8 cellular contexts compared by ENCODE assay signal in the genomic region with DNA sequence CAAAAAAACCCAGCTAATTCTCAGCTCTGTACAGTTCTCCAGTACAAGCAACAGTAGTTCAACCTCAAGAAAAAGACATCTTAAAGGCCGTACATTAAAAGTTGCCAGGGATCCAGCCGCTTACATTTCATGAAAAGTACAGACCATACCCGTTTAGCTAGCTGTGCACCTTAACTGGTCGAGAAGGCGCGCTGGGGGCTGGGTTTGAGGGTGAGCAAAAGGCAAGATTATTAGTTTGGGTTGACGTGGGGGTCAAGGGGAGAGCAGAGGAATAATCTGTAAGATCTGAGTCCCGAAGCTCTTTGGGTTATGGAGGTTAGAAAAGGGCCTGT. TPM values are rescaled to one million over a fixed set of nuclear protein-coding genes. Genes with fewer than 3 reads are reported as not detected.
DNase-seq lines count a peak whose midpoint lies in the region; TF ChIP-seq lines count a peak whose summit lies in the region.

No MANE protein-coding gene starts in this region.

- TF ChIP-seq CTCF in HEK293 (tag by site-specific recombination; IDR thresholded peaks at IDR 0.05) = no peak
- no peak for TF ChIP-seq CTCF in testis (IDR thresholded peaks at IDR 0.05)

- H2AFZ ChIP-seq in neuron (ENCODE audit: low read depth, low read length) = peak overlapping the region; percentile 49

- H3K27me3 ChIP-seq in neuron (ENCODE audit: insufficient read depth, low read length) (no peaks in the 10 kb centered on the region), testis (no peaks in the 10 kb centered on the region)

- no peak for TF ChIP-seq POLR2A in erythroblast (IDR thresholded peaks at IDR 0.05; ENCODE audit: low read length)
- no peak for TF ChIP-seq POLR2A in testis (IDR thresholded peaks at IDR 0.05)

- DNase-seq in NCI-H2029 (lab: John Stamatoyannopoulos, UW) (peak; percentile 45), erythroblast (lab: John Stamatoyannopoulos, UW) (peak; percentile 88 to 90), testis (peak; percentile 64), NCI-H226 (no peak)
- DNase-seq in activated CD8-positive, alpha-beta memory T cell treated with anti-CD3 and anti-CD28 coated beads, Interleukin-2, amount 50 U/mL, for 24 hours (ENCODE audit: extremely low read depth) = peak; percentile 17

- peak overlapping the region; percentile 99 for H3K4me3 ChIP-seq in GM08714 (ENCODE audit: low read length)
- H3K4me3 ChIP-seq in HEK293 (ENCODE audit: low read depth, low read length) = peak overlapping the region; percentile 47
- peak overlapping the region; percentile 94 for H3K4me3 ChIP-seq in neuron (ENCODE audit: low read length)
- H3K4me3 ChIP-seq in testis = peak overlapping the region; percentile 84 to 93

- intact Hi-C loops in testis (cut with DNase I; ENCODE audit: low total_unique reads) = no loop called here

- POLR2A ChIA-PET in HEK293 (lab: Yijun Ruan, JAX) = interaction anchor here (0.7 to 2.4 kb wide), 6 partner anchors 9 to 207 kb away, joined by 4 to 34 read pairs (median 6); no protein-coding TSS in a partner anchor

- H3K4me1 ChIP-seq in HEK293 (ENCODE audit: control insufficient read depth, insufficient read depth, low read length) (peaks cover 2% of the 10 kb centered on the region; the same call in 1 of the 2 replicates), neuron (ENCODE audit: insufficient read depth, low read length) (peaks cover 22% of the 10 kb centered on the region), testis (peaks cover 15% of the 10 kb centered on the region)

- peak overlapping the region; percentile 95 for H3K27ac ChIP-seq in HEK293 (ENCODE audit: extremely low read depth, low read depth, low read length)
- peak overlapping the region; percentile 94 to 95 for H3K27ac ChIP-seq in testis

- H3K9me3 ChIP-seq in HEK293 (ENCODE audit: control insufficient read depth, insufficient read depth, low read depth, low read length) (no peaks in the 10 kb centered on the region), neuron (ENCODE audit: low read length) (no peaks in the 10 kb centered on the region), testis (no peaks in the 10 kb centered on the region)

- H3K36me3 ChIP-seq in HEK293 (ENCODE audit: control insufficient read depth in 2 of 2, insufficient read depth in 1 of 2, low read length in 2 of 2) (peaks cover 0 to 6% of the 10 kb centered on the region in 2 experiments; a peak in 1 of 3 replicates), neuron (ENCODE audit: insufficient read depth, low read length) (peaks cover 2% of the 10 kb centered on the region), testis (ENCODE audit: low read depth, missing control alignments) (no peaks in the 10 kb centered on the region)

- WGBS in testis, 2 donors = 0% methylated on average over 8 of the region's 8 CpGs

- CTCF ChIA-PET in HEK293 (lab: Yijun Ruan, JAX) = interaction anchor here (0.6 to 2.3 kb wide), 5 partner anchors 10 to 194 kb away, joined by 3 to 16 read pairs (median 3); no protein-coding TSS in a partner anchor

TF ChIP-seq in HEK293, 187 proteins besides CTCF, POLR2A, EP300 and RAD21:
- TF ChIP-seq EGR2 (tag by site-specific recombination; IDR thresholded peaks at IDR 0.05; ENCODE audit: low read depth) (no peak), ZBTB1 (tag by site-specific recombination; IDR thresholded peaks at IDR 0.05) (0 out of 2 replicates have a peak, but pooled peaks have one; percentile 25), ZNF433 (tag by site-specific recombination; IDR thresholded peaks at IDR 0.05; ENCODE audit: low read depth) (no peak), GLI4 (tag by site-specific recombination; IDR thresholded peaks at IDR 0.05) (0 out of 2 replicates have a peak, but pooled peaks have one; percentile 50), ZNF302 (tag by site-specific recombination; IDR thresholded peaks at IDR 0.05; ENCODE audit: low read depth) (no peak), ZIC2 (tag by site-specific recombination; IDR thresholded peaks at IDR 0.05) (no peak), ZNF654 (tag by site-specific recombination; IDR thresholded peaks at IDR 0.05; ENCODE audit: low read depth) (0 out of 2 replicates have a peak, but pooled peaks have one; percentile 11)
- TF ChIP-seq, protein P1, sequence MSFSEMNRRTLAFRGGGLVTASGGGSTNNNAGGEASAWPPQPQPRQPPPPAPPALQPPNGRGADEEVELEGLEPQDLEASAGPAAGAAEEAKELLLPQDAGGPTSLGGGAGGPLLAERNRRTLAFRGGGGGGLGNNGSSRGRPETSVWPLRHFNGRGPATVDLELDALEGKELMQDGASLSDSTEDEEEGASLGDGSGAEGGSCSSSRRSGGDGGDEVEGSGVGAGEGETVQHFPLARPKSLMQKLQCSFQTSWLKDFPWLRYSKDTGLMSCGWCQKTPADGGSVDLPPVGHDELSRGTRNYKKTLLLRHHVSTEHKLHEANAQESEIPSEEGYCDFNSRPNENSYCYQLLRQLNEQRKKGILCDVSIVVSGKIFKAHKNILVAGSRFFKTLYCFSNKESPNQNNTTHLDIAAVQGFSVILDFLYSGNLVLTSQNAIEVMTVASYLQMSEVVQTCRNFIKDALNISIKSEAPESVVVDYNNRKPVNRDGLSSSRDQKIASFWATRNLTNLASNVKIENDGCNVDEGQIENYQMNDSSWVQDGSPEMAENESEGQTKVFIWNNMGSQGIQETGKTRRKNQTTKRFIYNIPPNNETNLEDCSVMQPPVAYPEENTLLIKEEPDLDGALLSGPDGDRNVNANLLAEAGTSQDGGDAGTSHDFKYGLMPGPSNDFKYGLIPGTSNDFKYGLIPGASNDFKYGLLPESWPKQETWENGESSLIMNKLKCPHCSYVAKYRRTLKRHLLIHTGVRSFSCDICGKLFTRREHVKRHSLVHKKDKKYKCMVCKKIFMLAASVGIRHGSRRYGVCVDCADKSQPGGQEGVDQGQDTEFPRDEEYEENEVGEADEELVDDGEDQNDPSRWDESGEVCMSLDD (tag by site-specific recombination; IDR thresholded peaks at IDR 0.05) = no peak
- TF ChIP-seq, protein P2, sequence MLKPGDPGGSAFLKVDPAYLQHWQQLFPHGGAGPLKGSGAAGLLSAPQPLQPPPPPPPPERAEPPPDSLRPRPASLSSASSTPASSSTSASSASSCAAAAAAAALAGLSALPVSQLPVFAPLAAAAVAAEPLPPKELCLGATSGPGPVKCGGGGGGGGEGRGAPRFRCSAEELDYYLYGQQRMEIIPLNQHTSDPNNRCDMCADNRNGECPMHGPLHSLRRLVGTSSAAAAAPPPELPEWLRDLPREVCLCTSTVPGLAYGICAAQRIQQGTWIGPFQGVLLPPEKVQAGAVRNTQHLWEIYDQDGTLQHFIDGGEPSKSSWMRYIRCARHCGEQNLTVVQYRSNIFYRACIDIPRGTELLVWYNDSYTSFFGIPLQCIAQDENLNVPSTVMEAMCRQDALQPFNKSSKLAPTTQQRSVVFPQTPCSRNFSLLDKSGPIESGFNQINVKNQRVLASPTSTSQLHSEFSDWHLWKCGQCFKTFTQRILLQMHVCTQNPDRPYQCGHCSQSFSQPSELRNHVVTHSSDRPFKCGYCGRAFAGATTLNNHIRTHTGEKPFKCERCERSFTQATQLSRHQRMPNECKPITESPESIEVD (tag by site-specific recombination; IDR thresholded peaks at IDR 0.05) = 0 out of 2 replicates have a peak, but pooled peaks have one; percentile 9
- TF ChIP-seq, protein P3, sequence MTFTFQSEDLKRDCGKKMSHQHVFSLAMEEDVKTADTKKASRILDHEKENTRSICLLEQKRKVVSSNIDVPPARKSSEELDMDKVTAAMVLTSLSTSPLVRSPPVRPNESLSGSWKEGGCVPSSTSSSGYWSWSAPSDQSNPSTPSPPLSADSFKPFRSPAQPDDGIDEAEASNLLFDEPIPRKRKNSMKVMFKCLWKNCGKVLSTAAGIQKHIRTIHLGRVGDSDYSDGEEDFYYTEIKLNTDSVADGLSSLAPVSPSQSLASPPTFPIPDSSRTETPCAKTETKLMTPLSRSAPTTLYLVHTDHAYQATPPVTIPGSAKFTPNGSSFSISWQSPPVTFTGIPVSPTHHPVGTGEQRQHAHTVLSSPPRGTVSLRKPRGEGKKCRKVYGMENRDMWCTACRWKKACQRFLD (tag by site-specific recombination; IDR thresholded peaks at IDR 0.05) = no peak
- TF ChIP-seq, protein P4, sequence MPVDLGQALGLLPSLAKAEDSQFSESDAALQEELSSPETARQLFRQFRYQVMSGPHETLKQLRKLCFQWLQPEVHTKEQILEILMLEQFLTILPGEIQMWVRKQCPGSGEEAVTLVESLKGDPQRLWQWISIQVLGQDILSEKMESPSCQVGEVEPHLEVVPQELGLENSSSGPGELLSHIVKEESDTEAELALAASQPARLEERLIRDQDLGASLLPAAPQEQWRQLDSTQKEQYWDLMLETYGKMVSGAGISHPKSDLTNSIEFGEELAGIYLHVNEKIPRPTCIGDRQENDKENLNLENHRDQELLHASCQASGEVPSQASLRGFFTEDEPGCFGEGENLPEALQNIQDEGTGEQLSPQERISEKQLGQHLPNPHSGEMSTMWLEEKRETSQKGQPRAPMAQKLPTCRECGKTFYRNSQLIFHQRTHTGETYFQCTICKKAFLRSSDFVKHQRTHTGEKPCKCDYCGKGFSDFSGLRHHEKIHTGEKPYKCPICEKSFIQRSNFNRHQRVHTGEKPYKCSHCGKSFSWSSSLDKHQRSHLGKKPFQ (tag by site-specific recombination; IDR thresholded peaks at IDR 0.05) = no peak

RNA-seq across cellular contexts. Expression of a gene that starts 0.6 kb away (rescaled TPM):
- 10 to 100 TPM; 43.9 to 46.5 TPM for total RNA-seq in testis
- 12.0 TPM for polyA plus RNA-seq in testis (ENCODE audit: insufficient read depth, low read depth, low replicate concordance)

Comparison
In these comparisons a context has a peak if more than half of its experiments do, and no peak if none do; other contexts are left out.
1. H3K4me3 ChIP-seq: peak in every context shown above with its lines; median percentile 99 in GM08714; 94 in neuron; 88 in testis; 47 in HEK293.